36 cellular contexts compared by ENCODE assay signal in the genomic region with DNA sequence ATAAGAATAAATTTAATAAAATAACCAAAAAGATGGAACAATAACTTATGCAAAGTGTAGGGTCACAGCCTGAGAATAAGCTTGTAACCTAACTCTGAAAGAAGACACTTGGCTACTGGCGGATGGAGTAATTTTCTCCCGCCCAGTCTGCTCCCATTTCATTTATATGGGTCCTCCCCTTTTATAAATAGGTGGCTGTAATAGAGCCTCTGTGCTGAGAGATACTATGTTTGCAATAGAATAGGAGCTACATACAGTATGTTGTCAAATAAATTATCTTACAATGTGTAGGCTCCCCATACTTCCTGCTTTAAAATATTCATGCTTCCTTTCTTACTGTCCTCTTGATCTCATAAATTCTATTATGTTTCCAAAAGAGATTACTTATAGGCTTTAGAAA.
"Had no signal": no experiment of that assay in that cellular context is flagged by ENCODE, and none has a peak within 500 bp of the region (broad histone marks: within the 10 kb centered on the region; RNA-seq: fewer than 3 reads in every experiment).

No MANE protein-coding gene starts in this region.

- H3K36me3 ChIP-seq: MG63 had no signal

- H3K9me3 ChIP-seq: MG63 had no signal

- H3K27ac ChIP-seq: KMS-11 had no signal

- H3K27me3 ChIP-seq: MG63 had no signal

- H3K4me3 ChIP-seq: MG63 had no signal

- DNase-seq: Karpas-422, Kasumi-1, KBM-7, KG1, MG63, MM.1S, MV-4-11, NCI-H1048, NCI-H1092, NCI-H1092 treated with DMSO at 0.1 percent for 48 hours, NCI-H1105, NCI-H1105 treated with DMSO at 0.1 percent for 48 hours, NCI-H1417, NCI-H1417 treated with DMSO at 0.1 percent for 48 hours, NCI-H1436, NCI-H1436 treated with DMSO at 0.1 percent for 48 hours, NCI-H146, NCI-H1694, NCI-H1694 treated with DMSO at 0.1 percent for 48 hours, NCI-H187, NCI-H187 treated with DMSO at 0.1 percent for 48 hours, NCI-H1930, NCI-H2029, NCI-H2029 treated with DMSO at 0.1 percent for 48 hours, NCI-H2081, NCI-H2081 treated with DMSO at 0.1 percent for 48 hours, NCI-H2107, NCI-H2171, NCI-H2171 treated with DMSO at 0.1 percent for 48 hours, NCI-H2227 treated with DMSO at 0.1 percent for 48 hours, NCI-H226, NCI-H345, NCI-H446, NCI-H446 treated with DMSO at 0.1 percent for 48 hours, NCI-H510A had no signal
